In genomic region chr5:179399327-179399726, GRCh38 we compare ENCODE assay signal across 2 cellular contexts. TPM values are rescaled to one million over a fixed set of nuclear protein-coding genes. Genes with fewer than 3 reads are reported as not detected.
"Had no signal": no experiment of that assay in that cellular context is flagged by ENCODE, and none has a peak within 500 bp of the region (broad histone marks: within the 10 kb centered on the region; RNA-seq: fewer than 3 reads in every experiment).

No MANE protein-coding gene starts in this region.

RNA-seq across cellular contexts. Expression of gene ADAMTS2, which starts 54.1 kb away (rescaled TPM):
- total RNA-seq: HT-29 had no signal
- polyA plus RNA-seq: IgD-negative memory B cell had no signal
